Comparison of ENCODE assay signal across 8 cellular contexts in genomic region chr17:82863941-82864720, GRCh38. TPM values are rescaled to one million over a fixed set of nuclear protein-coding genes. Genes with fewer than 3 reads are reported as not detected.
DNase-seq lines count a peak whose midpoint lies in the region; ATAC-seq and TF ChIP-seq lines count a peak whose summit lies in the region.

No MANE protein-coding gene starts in this region.

- no peak overlapping the region for H2BK12ac ChIP-seq in neuronal stem cell (ENCODE audit: low read length)

- H3K14ac ChIP-seq in neuronal stem cell (ENCODE audit: low read length), result no peak overlapping the region

- H3K4me2 ChIP-seq in neuronal stem cell (ENCODE audit: insufficient read depth, low read length, poor library complexity, severe bottlenecking), result no peak overlapping the region

- H3K27ac ChIP-seq in neuronal stem cell (replicated peaks; ENCODE audit: low read length), result no peak overlapping the region

- H2BK15ac ChIP-seq in neuronal stem cell (ENCODE audit: low read length), result no peak overlapping the region

- H3K9me3 Mint-ChIP-seq in type B pancreatic cell, result no peaks in the 10 kb centered on the region

- H3K23ac ChIP-seq in neuronal stem cell (ENCODE audit: low read depth, low read length, poor library complexity), result no peak overlapping the region

- H2BK5ac ChIP-seq in neuronal stem cell (ENCODE audit: low read length), result no peak overlapping the region

- peaks cover 17% of the 10 kb centered on the region for H3K79me1 ChIP-seq in neuronal stem cell (ENCODE audit: low read depth, low read length)

- H3K27ac Mint-ChIP-seq in type B pancreatic cell, result peak overlapping the region; percentile 89

- peak overlapping the region; percentile 22 for H3K4me3 Mint-ChIP-seq in type B pancreatic cell

- H3K9me3 ChIP-seq in neuronal stem cell (replicated peaks in 1 of 2; ENCODE audit: control insufficient read depth in 2 of 2, insufficient read depth in 1 of 2, low read depth in 1 of 2, low read length in 2 of 2), result no peaks in the 10 kb centered on the region

- H3K4me3 ChIP-seq in GM06990 (replicated peaks; ENCODE audit: low read depth, low read length) (peak overlapping the region; percentile 30), neuronal stem cell (ENCODE audit: low read length in 2 of 2) (no peak overlapping the region)

- H2AFZ ChIP-seq in neuronal stem cell (ENCODE audit: low read length), result no peak overlapping the region

- peaks cover 65% of the 10 kb centered on the region for H3K4me1 Mint-ChIP-seq in type B pancreatic cell (ENCODE audit: unreplicated experiment)

- H4K8ac ChIP-seq in neuronal stem cell (ENCODE audit: low read depth, low read length), result no peak overlapping the region

- H3K4ac ChIP-seq in neuronal stem cell (ENCODE audit: low read length), result no peak overlapping the region

- H2BK120ac ChIP-seq in neuronal stem cell (ENCODE audit: low read depth, low read length), result no peak overlapping the region

- H3K36me3 ChIP-seq in GM06990 (ENCODE audit: control insufficient read depth, insufficient read depth, low read length) (no peaks in the 10 kb centered on the region), neuronal stem cell (replicated peaks in 1 of 2; ENCODE audit: control insufficient read depth in 2 of 2, insufficient read depth in 2 of 2, low read length in 2 of 2) (peaks cover 0 to 11% of the 10 kb centered on the region in 2 donors)

- H3K36me3 Mint-ChIP-seq in type B pancreatic cell, result peaks cover 4% of the 10 kb centered on the region

- TF ChIP-seq CTCF in GM06990 (IDR thresholded peaks at IDR 0.05; ENCODE audit: insufficient read depth, low read length, poor library complexity, severe bottlenecking), result no peak
- no peak for TF ChIP-seq CTCF in type B pancreatic cell (conservative IDR thresholded peaks at IDR 0.05)

- peak overlapping the region; percentile 27 for H3K18ac ChIP-seq in neuronal stem cell (ENCODE audit: low read length)

- no CpG with 5 or more reads among the region's 19 CpGs for WGBS in neuronal stem cell (ENCODE audit: extremely low coverage in 2 of 2, insufficient read length in 2 of 2, insufficient replicate concordance in 1 of 2), 2 donors

- H3K9ac ChIP-seq in neuronal stem cell (ENCODE audit: low read depth, low read length, poor library complexity), result no peak overlapping the region

- no peaks in the 10 kb centered on the region for H3K27me3 ChIP-seq in GM06990 (replicated peaks; ENCODE audit: control insufficient read depth, insufficient read depth, low read length)
- H3K27me3 ChIP-seq in neuronal stem cell (ENCODE audit: control insufficient read depth in 3 of 3, insufficient read depth in 3 of 3, low read depth in 1 of 3, low read length in 3 of 3), result no peaks in the 10 kb centered on the region

- H4K91ac ChIP-seq in neuronal stem cell (ENCODE audit: low read depth, low read length, poor library complexity), result no peak overlapping the region

- peak overlapping the region; percentile 79 for H2AK5ac ChIP-seq in neuronal stem cell (ENCODE audit: low read depth, low read length)

- peaks cover 37 to 43% of the 10 kb centered on the region in 2 donors for H3K4me1 ChIP-seq in neuronal stem cell (ENCODE audit: control insufficient read depth in 2 of 2, insufficient read depth in 1 of 2, low read depth in 1 of 2, low read length in 2 of 2)

- H3K27me3 Mint-ChIP-seq in type B pancreatic cell, result no peaks in the 10 kb centered on the region

- peak; percentile 86 for DNase-seq in GM06990 (ENCODE audit: extremely low read depth, insufficient read length)
- DNase-seq in M059J (ENCODE audit: low read depth), result peak; percentile 82
- peak; percentile 93 for DNase-seq in central memory CD4-positive, alpha-beta T cell
- DNase-seq in neuronal stem cell (ENCODE audit: low spot score), result no peak
- no peak for DNase-seq in type B pancreatic cell (ENCODE audit: extremely low spot score, unreplicated experiment)
- no peak for DNase-seq in NCI-H774 (lab: John Stamatoyannopoulos, UW)

- ATAC-seq in GM21825 (IDR thresholded peaks at IDR 0.05; ENCODE audit: unreplicated experiment), result peak; percentile 71
- peak; percentile 96 to 98 for ATAC-seq in activated CD4-positive, CD25-positive, alpha-beta regulatory T cell treated with anti-CD3 and anti-CD28 coated beads, Interleukin-2, amount 50 U/mL, for 24 hours

RNA-seq across cellular contexts. Expression of gene ZNF750, which starts 24.3 kb away (rescaled TPM):
- not detected in 2 replicates for total RNA-seq in M059J (2014; rRNA removed; shearing (Covaris generic))
- polyA plus RNA-seq in neuronal stem cell (2013, experiment 1 of 2), result 0.01 TPM
- 0.01 TPM for polyA plus RNA-seq in neuronal stem cell (2013, experiment 2 of 2)
- 10.3 and 34.7 TPM in 2 replicates for total RNA-seq in type B pancreatic cell (ENCODE audit: low replicate concordance)

Comparison
In these comparisons a context has a peak if more than half of its experiments do, and no peak if none do; other contexts are left out.
1. DNase-seq: peak in GM06990 (single experiment), M059J (single experiment) and central memory CD4-positive, alpha-beta T cell (single experiment); none in neuronal stem cell (single experiment), type B pancreatic cell (single experiment) and NCI-H774 (single experiment).
2. RNA of gene ZNF750, which starts 24.3 kb away (total RNA-seq): 10.3 to 34.7 TPM in type B pancreatic cell; not detected in M059J; every median in the first group is over 10 times any median in the second.